Comparison of ENCODE assay signal across 9 cellular contexts in the genomic region with DNA sequence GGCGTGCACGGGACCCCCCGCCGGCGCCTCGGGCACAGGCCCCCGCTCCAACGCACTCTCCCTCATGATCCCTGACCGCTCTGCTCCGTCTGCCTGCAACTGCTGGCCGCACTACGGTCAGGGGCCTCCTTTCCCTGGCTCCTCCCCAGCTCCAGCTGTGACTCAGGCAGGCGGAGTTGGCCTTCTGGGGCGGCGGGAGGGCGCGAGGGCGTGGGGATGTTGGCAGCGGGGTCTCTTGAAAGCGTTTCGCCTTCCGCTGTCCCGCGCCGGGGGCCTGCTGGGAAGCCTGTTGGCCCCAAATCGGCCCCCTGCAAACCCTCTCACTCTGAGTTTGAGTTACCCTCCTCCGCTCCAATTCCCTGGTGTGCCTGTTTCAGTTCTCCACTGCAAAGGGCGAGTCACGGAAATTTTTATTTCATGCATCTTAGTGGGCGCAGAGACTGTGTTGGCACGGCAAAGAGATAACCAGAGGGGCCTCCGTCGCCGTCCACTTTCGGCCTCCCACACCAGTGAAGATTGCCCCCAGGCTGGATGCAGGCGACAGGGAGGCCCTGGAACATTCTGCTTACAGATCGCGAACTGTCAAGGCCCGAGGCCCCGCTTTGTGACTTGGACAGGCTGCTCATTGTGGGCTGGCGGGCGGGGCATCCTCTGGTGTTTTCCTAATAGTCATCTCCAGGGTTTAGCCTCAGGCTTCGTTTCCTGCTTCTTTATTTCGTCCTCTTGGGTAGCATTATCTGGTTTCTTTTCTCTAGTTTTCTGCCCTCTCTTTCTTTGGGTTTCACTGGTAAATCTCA. TPM values are rescaled to one million over a fixed set of nuclear protein-coding genes. Genes with fewer than 3 reads are reported as not detected.
DNase-seq lines count a peak whose midpoint lies in the region; ATAC-seq and TF ChIP-seq lines count a peak whose summit lies in the region.
"Had no signal": no experiment of that assay in that cellular context is flagged by ENCODE, and none has a peak within 500 bp of the region (broad histone marks: within the 10 kb centered on the region; RNA-seq: fewer than 3 reads in every experiment).

CAVIN3 (minus strand) TSS at position 91 of the 797 bp plus-strand sequence; CDS start at position 66, 25 bp downstream.

- no peaks in the 10 kb centered on the region for H3K9me3 Mint-ChIP-seq in central memory CD8-positive, alpha-beta T cell

- peaks cover 70% of the 10 kb centered on the region for H3K27me3 Mint-ChIP-seq in central memory CD8-positive, alpha-beta T cell

- ATAC-seq in HG02571 (IDR thresholded peaks at IDR 0.05; ENCODE audit: unreplicated experiment), result peak; percentile 57
- ATAC-seq in central memory CD8-positive, alpha-beta T cell (replicated peaks; ENCODE audit: extremely low read depth, poor library complexity, severe bottlenecking), result no peak

- no peak within 1 kb of the TSS for H3K27ac Mint-ChIP-seq in central memory CD8-positive, alpha-beta T cell (ENCODE audit: low read depth)

- H3K4me3 ChIP-seq in SJSA1, result peak within 1 kb of the TSS; percentile 60
- peak within 1 kb of the TSS; percentile 45 for H3K4me3 ChIP-seq in kidney epithelial cell (ENCODE audit: low read depth, low read length)
- H3K4me3 ChIP-seq: SK-N-MC had no signal

- DNase-seq in GM04504 (ENCODE audit: low read depth) (peak; percentile 75), SJSA1 (ENCODE audit: low read depth in 1 of 2, low spot score in 2 of 2) (peak; percentile 78 to 81), kidney epithelial cell (ENCODE audit: low read depth) (no peak), DMS114 treated with DMSO at 0.1 percent for 48 hours (lab: John Stamatoyannopoulos, UW; ENCODE audit: unreplicated experiment) (no peak), NCI-H1092 (lab: John Stamatoyannopoulos, UW) (no peak)
- no peak for DNase-seq in central memory CD8-positive, alpha-beta T cell (ENCODE audit: low spot score in 2 of 2)
- peak; percentile 57 for DNase-seq in stimulated activated CD4-positive, alpha-beta T cell treated with anti-CD3 and anti-CD28 coated beads, Interleukin-4, amount 100 ng/mL, for 1 hour

- no peaks in the 10 kb centered on the region for H3K4me1 Mint-ChIP-seq in central memory CD8-positive, alpha-beta T cell

- peaks cover 34% of the 10 kb centered on the region for H3K4me1 ChIP-seq in SJSA1 (replicated peaks)

- H3K27me3 ChIP-seq in SJSA1 (replicated peaks) (no peaks in the 10 kb centered on the region), kidney epithelial cell (ENCODE audit: control insufficient read depth, insufficient read depth, low read length) (no peaks in the 10 kb centered on the region)

- H3K36me3 ChIP-seq in SJSA1, result peaks cover 16% of the 10 kb centered on the region
- no peaks in the 10 kb centered on the region for H3K36me3 ChIP-seq in kidney epithelial cell (ENCODE audit: control insufficient read depth, insufficient read depth, low read length)

- H3K27ac ChIP-seq in SJSA1, result peak within 1 kb of the TSS; percentile 96
- H3K27ac ChIP-seq: SK-N-MC had no signal

- H3K4me3 Mint-ChIP-seq in central memory CD8-positive, alpha-beta T cell, result peak within 1 kb of the TSS; percentile 42

- TF ChIP-seq CTCF in kidney epithelial cell (IDR thresholded peaks at IDR 0.05; ENCODE audit: insufficient read depth, low read length, poor library complexity, severe bottlenecking), result no peak

- no peaks in the 10 kb centered on the region for H3K36me3 Mint-ChIP-seq in central memory CD8-positive, alpha-beta T cell (ENCODE audit: insufficient read depth)

- no peaks in the 10 kb centered on the region for H3K9me3 ChIP-seq in SJSA1 (replicated peaks)

RNA-seq across cellular contexts. Expression of gene CAVIN3, which starts in this region (rescaled TPM):
- total RNA-seq in SJSA1 (2014; rRNA removed; shearing (Covaris generic)), result 174 and 307 TPM in 2 replicates
- 93.7 and 119 TPM in 2 replicates for total RNA-seq in kidney epithelial cell

Comparison
In these comparisons a context has a peak if more than half of its experiments do, and no peak if none do; other contexts are left out.
1. DNase-seq: peak in GM04504 (single experiment), SJSA1 (2 of 2) and stimulated activated CD4-positive, alpha-beta T cell treated with anti-CD3 and anti-CD28 coated beads, Interleukin-4, amount 100 ng/mL, for 1 hour (single experiment); none in central memory CD8-positive, alpha-beta T cell (0 of 2), kidney epithelial cell (single experiment), DMS114 treated with DMSO at 0.1 percent for 48 hours (single experiment) and NCI-H1092 (single experiment).